In genomic region chr4:182142146-182143085, GRCh38 we compare ENCODE assay signal across 9 cellular contexts.
DNase-seq lines count a peak whose midpoint lies in the region; ATAC-seq and TF ChIP-seq lines count a peak whose summit lies in the region.
"Had no signal": no experiment of that assay in that cellular context is flagged by ENCODE, and none has a peak within 500 bp of the region (broad histone marks: within the 10 kb centered on the region; RNA-seq: fewer than 3 reads in every experiment).

No MANE protein-coding gene starts in this region.

- in situ Hi-C loops in astrocyte of the cerebellum (cut with HindIII; ENCODE audit: low sequenced_read_pairs), result no loop called here

- H3K4me1 ChIP-seq in iPS-18a (ENCODE audit: control insufficient read depth, low read depth, low read length), result peaks cover 21% of the 10 kb centered on the region
- H3K4me1 ChIP-seq in skeletal muscle satellite cell (ENCODE audit: control insufficient read depth, insufficient read depth, low read length), result peaks cover 10% of the 10 kb centered on the region

- DNase-seq in HFF-Myc (ENCODE audit: extremely low read depth, low read depth) (no peak), astrocyte of the cerebellum (ENCODE audit: low read depth) (peak; percentile 29), SK-N-DZ (ENCODE audit: low spot score) (no peak), middle frontal gyrus (ENCODE audit: extremely low spot score, low spot score) (no peak), globus pallidus (ENCODE audit: low spot score) (no peak)

- H3K4me3 ChIP-seq in HFF-Myc (replicated peaks; ENCODE audit: low read depth, low read length), result peak overlapping the region; percentile 55
- peak overlapping the region; percentile 72 for H3K4me3 ChIP-seq in astrocyte of the cerebellum (ENCODE audit: low read depth, low read length)
- peak overlapping the region; percentile 94 for H3K4me3 ChIP-seq in iPS-18a (ENCODE audit: low read length)
- H3K4me3 ChIP-seq in skeletal muscle satellite cell (ENCODE audit: low read length), result peak overlapping the region; percentile 94

- H3K27ac ChIP-seq in iPS-18a (ENCODE audit: low read length), result no peak overlapping the region
- H3K27ac ChIP-seq: VCaP had no signal

- peak overlapping the region; percentile 91 for H3K9ac ChIP-seq in iPS-18a (ENCODE audit: low read length)
- peak overlapping the region; percentile 92 for H3K9ac ChIP-seq in skeletal muscle satellite cell (ENCODE audit: low read depth, low read length)

- H3K27me3 ChIP-seq in iPS-18a (ENCODE audit: control insufficient read depth, insufficient read depth, low read length) (peaks cover 30% of the 10 kb centered on the region), skeletal muscle satellite cell (ENCODE audit: control insufficient read depth, insufficient read depth, low read length) (no peaks in the 10 kb centered on the region)

- no peak for ATAC-seq in HG03159 (IDR thresholded peaks at IDR 0.05; ENCODE audit: unreplicated experiment)

- H3K4me2 ChIP-seq in skeletal muscle satellite cell (ENCODE audit: low read length), result peak overlapping the region; percentile 91

- no peak for TF ChIP-seq CTCF in HFF-Myc (IDR thresholded peaks at IDR 0.05; ENCODE audit: low read depth, low read length, missing control alignments)
- no peak for TF ChIP-seq CTCF in astrocyte of the cerebellum (IDR thresholded peaks at IDR 0.05; ENCODE audit: low read depth, low read length, missing control alignments)

- no peaks in the 10 kb centered on the region for H3K9me3 ChIP-seq in iPS-18a (ENCODE audit: control insufficient read depth, low read depth, low read length)
- H3K9me3 ChIP-seq in skeletal muscle satellite cell (replicated peaks; ENCODE audit: low read length), result no peaks in the 10 kb centered on the region

- no peaks in the 10 kb centered on the region for H3K36me3 ChIP-seq in iPS-18a (ENCODE audit: control insufficient read depth, low read depth, low read length)
- H3K36me3 ChIP-seq in skeletal muscle satellite cell (ENCODE audit: insufficient read depth, low read length), result no peaks in the 10 kb centered on the region
